1 cellular context compared by ENCODE assay signal in genomic region chr3:124230432-124230831, GRCh38.
TF ChIP-seq lines count a peak whose summit lies in the region.

No MANE protein-coding gene starts in this region.

TF ChIP-seq in GM23338, 12 proteins besides CTCF, POLR2A, EP300 and RAD21 (continued from another document):
- no peak for TF ChIP-seq ZNF462 (CRISPR knock-in tag; IDR thresholded peaks at IDR 0.05)
- no peak for TF ChIP-seq JUNB (IDR thresholded peaks at IDR 0.05; ENCODE audit: unreplicated experiment)
- no peak for TF ChIP-seq EZH2phosphoT487 (IDR thresholded peaks at IDR 0.05; ENCODE audit: unreplicated experiment)
- no peak for TF ChIP-seq REST (IDR thresholded peaks at IDR 0.05; ENCODE audit: unreplicated experiment)
- no peak for TF ChIP-seq ZNF331 (CRISPR knock-in tag; IDR thresholded peaks at IDR 0.05; ENCODE audit: low read depth)
- no peak for TF ChIP-seq POLR2AphosphoS5 (IDR thresholded peaks at IDR 0.05; ENCODE audit: low read depth)
- no peak for TF ChIP-seq CREB1 (CRISPR knock-in tag; IDR thresholded peaks at IDR 0.05; ENCODE audit: low read depth)
- TF ChIP-seq STAT1 (IDR thresholded peaks at IDR 0.05; ENCODE audit: unreplicated experiment) = no peak
- no peak for TF ChIP-seq ETS1 (IDR thresholded peaks at IDR 0.05)
- no peak for TF ChIP-seq NANOG (IDR thresholded peaks at IDR 0.05; ENCODE audit: borderline replicate concordance)
- TF ChIP-seq EZH2 (IDR thresholded peaks at IDR 0.05; ENCODE audit: low read depth, unreplicated experiment) = no peak
